In the genomic region with DNA sequence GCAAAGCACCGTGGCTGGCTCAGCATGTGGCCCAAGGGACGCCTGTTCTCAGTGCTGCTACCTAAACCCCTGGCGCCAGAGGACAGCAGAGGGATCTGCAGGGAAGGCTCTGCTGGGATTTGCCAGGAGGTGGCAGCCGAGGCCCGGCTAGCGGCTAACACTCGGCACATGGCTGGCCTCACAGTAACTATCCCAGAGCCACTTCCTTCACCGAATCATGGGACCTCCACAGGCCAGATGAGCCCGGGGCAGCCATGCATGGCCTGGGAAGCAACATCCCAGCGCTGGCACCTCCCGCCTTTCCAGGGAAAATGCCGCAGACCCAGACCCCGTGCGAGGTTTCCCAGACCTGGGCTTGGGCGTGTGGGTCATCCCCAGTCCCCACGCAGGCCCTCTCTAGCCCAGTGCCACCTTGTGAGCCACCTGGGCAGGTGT, we compare ENCODE assay signal across 1 cellular context.
TF ChIP-seq lines count a peak whose summit lies in the region.

No MANE protein-coding gene starts in this region.

TF ChIP-seq in K562, 482 proteins besides CTCF, POLR2A, EP300 and RAD21 (continued from another document):
- TF ChIP-seq, protein P1, sequence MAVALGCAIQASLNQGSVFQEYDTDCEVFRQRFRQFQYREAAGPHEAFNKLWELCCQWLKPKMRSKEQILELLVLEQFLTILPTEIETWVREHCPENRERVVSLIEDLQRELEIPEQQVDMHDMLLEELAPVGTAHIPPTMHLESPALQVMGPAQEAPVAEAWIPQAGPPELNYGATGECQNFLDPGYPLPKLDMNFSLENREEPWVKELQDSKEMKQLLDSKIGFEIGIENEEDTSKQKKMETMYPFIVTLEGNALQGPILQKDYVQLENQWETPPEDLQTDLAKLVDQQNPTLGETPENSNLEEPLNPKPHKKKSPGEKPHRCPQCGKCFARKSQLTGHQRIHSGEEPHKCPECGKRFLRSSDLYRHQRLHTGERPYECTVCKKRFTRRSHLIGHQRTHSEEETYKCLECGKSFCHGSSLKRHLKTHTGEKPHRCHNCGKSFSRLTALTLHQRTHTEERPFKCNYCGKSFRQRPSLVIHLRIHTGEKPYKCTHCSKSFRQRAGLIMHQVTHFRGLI (CRISPR knock-in tag; IDR thresholded peaks at IDR 0.05): no peak
- TF ChIP-seq JUN (IDR thresholded peaks at IDR 0.05; ENCODE audit: borderline replicate concordance, low read depth, low read length) (0 out of 2 replicates have a peak, but pooled peaks have one; percentile 8), JUN (CRISPR knock-in tag; IDR thresholded peaks at IDR 0.05; ENCODE audit: borderline replicate concordance) (no peak), MTA2 (IDR thresholded peaks at IDR 0.05; ENCODE audit: low read depth) (no peak), FIP1L1 (IDR thresholded peaks at IDR 0.05; ENCODE audit: low read depth, low read length, poor library complexity, severe bottlenecking) (no peak), NFATC3 (IDR thresholded peaks at IDR 0.05) (no peak), PKNOX1 (IDR thresholded peaks at IDR 0.05) (no peak), ZNF134 (CRISPR knock-in tag; conservative IDR thresholded peaks at IDR 0.05) (peak; percentile 68), TCF7L2 (IDR thresholded peaks at IDR 0.05; ENCODE audit: low read depth, low read length) (no peak), TRIM24 (IDR thresholded peaks at IDR 0.05) (no peak), MYC (IDR thresholded peaks at IDR 0.05; ENCODE audit: low read depth, low read length) (peak; percentile 93), MYC (CRISPR knock-in tag; IDR thresholded peaks at IDR 0.05; ENCODE audit: borderline replicate concordance, low read depth) (no peak), ATF7 (IDR thresholded peaks at IDR 0.05) (0 out of 2 replicates have a peak, but pooled peaks have one; percentile 15), CC2D1A (IDR thresholded peaks at IDR 0.05) (peak; percentile 47; the same call in 1 of the 2 replicates), ZNF232 (CRISPR knock-in tag; IDR thresholded peaks at IDR 0.05) (no peak), XRCC4 (IDR thresholded peaks at IDR 0.05; ENCODE audit: extremely low read depth, insufficient read depth, insufficient read length) (no peak), KLF16 (IDR thresholded peaks at IDR 0.05) (no peak), ZBTB17 (CRISPR knock-in tag; IDR thresholded peaks at IDR 0.05) (no peak), IRF9 (tag; IDR thresholded peaks at IDR 0.05) (no peak), MEF2D (tag; conservative IDR thresholded peaks at IDR 0.05; ENCODE audit: low read depth) (no peak)
